In the genomic region with DNA sequence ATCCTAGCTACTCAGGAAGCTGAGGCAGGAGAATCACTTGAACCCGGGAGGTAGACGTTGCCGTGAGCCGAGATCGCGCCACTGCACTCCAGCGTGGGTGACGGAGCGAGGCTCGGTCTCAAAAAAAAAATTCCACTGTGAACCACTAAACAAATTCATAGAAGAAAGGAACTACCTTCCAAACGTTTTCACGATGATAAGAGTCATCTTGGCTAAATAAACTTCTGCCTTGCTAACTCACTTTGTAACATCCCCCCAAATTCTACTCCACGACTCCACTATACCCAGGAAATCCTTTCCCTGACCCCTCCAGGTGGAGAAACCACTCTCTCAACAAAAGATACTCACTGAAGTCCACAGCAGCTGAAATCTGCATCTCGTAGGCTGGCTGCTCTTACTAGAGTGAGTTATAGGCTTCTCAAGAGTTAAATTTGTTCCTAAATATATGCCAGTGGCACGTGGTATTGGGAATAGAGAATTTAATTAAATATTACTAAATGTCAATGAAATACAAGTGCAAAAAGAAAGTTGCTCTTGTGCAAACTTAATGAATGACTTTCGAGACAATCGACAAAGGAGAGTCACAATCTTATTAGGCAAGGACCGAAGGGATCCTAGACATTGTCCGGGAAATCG, we compare ENCODE assay signal across 8 cellular contexts. TPM values are rescaled to one million over a fixed set of nuclear protein-coding genes. Genes with fewer than 3 reads are reported as not detected.
DNase-seq lines count a peak whose midpoint lies in the region; TF ChIP-seq lines count a peak whose summit lies in the region.

No MANE protein-coding gene starts in this region.

- TF ChIP-seq CTCF in GM12865 (IDR thresholded peaks at IDR 0.05; ENCODE audit: insufficient read depth, low read depth, low read length, missing control alignments) (no peak), retinal pigment epithelial cell (conservative IDR thresholded peaks at IDR 0.05; ENCODE audit: low read depth, low read length) (no peak)

- no peaks in the 10 kb centered on the region for H3K9me3 ChIP-seq in esophagus (ENCODE audit: control insufficient read depth in 2 of 2, insufficient read depth in 1 of 2, low read depth in 1 of 2, low read length in 1 of 2)

- no peaks in the 10 kb centered on the region for H3K27me3 ChIP-seq in esophagus (ENCODE audit: control insufficient read depth in 1 of 2, insufficient read depth in 2 of 2, low read length in 2 of 2)

- 20 to 27% methylated on average over 20 of the region's 20 CpGs for WGBS in esophagus, 2 donors

- H3K27ac ChIP-seq in esophagus (ENCODE audit: low read depth in 2 of 2, low read length in 1 of 2) = peak overlapping the region; percentile 88 to 92

- H3K4me3 ChIP-seq in GM12865 (ENCODE audit: low read depth, low read length) = peak overlapping the region; percentile 67
- H3K4me3 ChIP-seq in esophagus (ENCODE audit: low read depth in 1 of 2, low read length in 2 of 2) = peak overlapping the region; percentile 5 to 67
- peak overlapping the region; percentile 76 for H3K4me3 ChIP-seq in retinal pigment epithelial cell (ENCODE audit: low read length)

- no peaks in the 10 kb centered on the region for H3K36me3 ChIP-seq in esophagus (ENCODE audit: control insufficient read depth in 2 of 2, insufficient read depth in 2 of 2, low read length in 1 of 2)

- H3K4me1 ChIP-seq in esophagus (ENCODE audit: control insufficient read depth in 2 of 2, insufficient read depth in 2 of 2, low read length in 1 of 2) = peaks cover 0 to 3% of the 10 kb centered on the region in 2 donors

- DNase-seq in GM12865 (ENCODE audit: low read depth) (no peak), RKO (ENCODE audit: low spot score) (peak; percentile 30), retinal pigment epithelial cell (ENCODE audit: low read depth) (no peak), amygdala (lab: John Stamatoyannopoulos, UW) (no peak), NCI-H524 treated with DMSO at 0.1 percent for 48 hours (lab: John Stamatoyannopoulos, UW) (no peak), NCI-H345 treated with DMSO at 0.1 percent for 48 hours (lab: John Stamatoyannopoulos, UW; ENCODE audit: unreplicated experiment) (no peak)
- no peak for DNase-seq in activated CD4-positive, alpha-beta T cell treated with anti-CD3 and anti-CD28 coated beads for 1 hour

RNA-seq across cellular contexts. Expression of a gene that starts 1.6 kb away (rescaled TPM):
- 10 to 100 TPM; 33.5 to 40.9 TPM for polyA plus RNA-seq in esophagus
